ENCODE assay signal across 8 cellular contexts in genomic region chr2:174326880-174327558, GRCh38. TPM values are rescaled to one million over a fixed set of nuclear protein-coding genes. Genes with fewer than 3 reads are reported as not detected.
A peak's percentile ranks its signal among the peaks of the same experiment; 100 is the strongest.
DNase-seq lines count a peak whose midpoint lies in the region; ATAC-seq and TF ChIP-seq lines count a peak whose summit lies in the region.

No MANE protein-coding gene starts in this region.

- H3K4me1 Mint-ChIP-seq in activated naive CD8-positive, alpha-beta T cell treated with anti-CD3 and anti-CD28 coated beads, Interleukin-2, amount 50 U/mL, for 24 hours: peaks cover 25% of the 10 kb centered on the region

- H3K4me3 ChIP-seq in tibial nerve (peak overlapping the region; percentile 29 to 54 (median 38)), SJCRH30 (no peak overlapping the region)

- H3K4me1 ChIP-seq in tibial nerve (peaks cover 0 to 34% (median 15%) of the 10 kb centered on the region in 4 donors), SJCRH30 (no peaks in the 10 kb centered on the region)

- intact Hi-C loops in left colon (cut with DNase I, micrococcal nuclease): no loop called here

- WGBS in tibial nerve, 2 donors: 5 to 6% methylated on average over 32 to 37 of the region's 38 CpGs

- TF ChIP-seq EP300 in tibial nerve (IDR thresholded peaks at IDR 0.05): no peak

- no peak overlapping the region for H3K27ac Mint-ChIP-seq in activated naive CD8-positive, alpha-beta T cell treated with anti-CD3 and anti-CD28 coated beads, Interleukin-2, amount 50 U/mL, for 24 hours

- no peaks in the 10 kb centered on the region for H3K9me3 ChIP-seq in tibial nerve
- H3K9me3 ChIP-seq in SJCRH30 (replicated peaks): no peaks in the 10 kb centered on the region; the same call in 1 of the 2 replicates

- ATAC-seq in activated naive CD8-positive, alpha-beta T cell treated with anti-CD3 and anti-CD28 coated beads, Interleukin-2, amount 50 U/mL, for 24 hours: peak; percentile 16
- peak; percentile 40 for ATAC-seq in left colon
- no peak for ATAC-seq in GM21381 (IDR thresholded peaks at IDR 0.05; ENCODE audit: unreplicated experiment)

- H3K4me3 Mint-ChIP-seq in activated naive CD8-positive, alpha-beta T cell treated with anti-CD3 and anti-CD28 coated beads, Interleukin-2, amount 50 U/mL, for 24 hours: peak overlapping the region; percentile 72

- no peaks in the 10 kb centered on the region for H3K36me3 ChIP-seq in tibial nerve
- H3K36me3 ChIP-seq in SJCRH30: no peaks in the 10 kb centered on the region

- TF ChIP-seq CTCF in tibial nerve (IDR thresholded peaks at IDR 0.05): no peak

- H3K27me3 ChIP-seq in tibial nerve (peaks cover 13 to 88% of the 10 kb centered on the region in 2 donors), SJCRH30 (no peaks in the 10 kb centered on the region)

- no peaks in the 10 kb centered on the region for H3K36me3 Mint-ChIP-seq in activated naive CD8-positive, alpha-beta T cell treated with anti-CD3 and anti-CD28 coated beads, Interleukin-2, amount 50 U/mL, for 24 hours (ENCODE audit: low read depth)

- no peak for TF ChIP-seq POLR2A in tibial nerve (IDR thresholded peaks at IDR 0.05)

- peaks cover 88% of the 10 kb centered on the region for H3K27me3 Mint-ChIP-seq in activated naive CD8-positive, alpha-beta T cell treated with anti-CD3 and anti-CD28 coated beads, Interleukin-2, amount 50 U/mL, for 24 hours

- peak; percentile 70 for DNase-seq in activated effector memory CD4-positive, alpha-beta T cell treated with anti-CD3 and anti-CD28 coated beads, Interleukin-2, amount 50 U/mL, for 16 hours
- DNase-seq in activated effector memory CD4-positive, alpha-beta T cell treated with Interleukin-2 at 50 U/mL for 16 hours: no peak
- no peak for DNase-seq in activated naive CD8-positive, alpha-beta T cell treated with anti-CD3 and anti-CD28 coated beads, Interleukin-2, amount 50 U/mL, for 24 hours
- DNase-seq in left colon: no peak
- DNase-seq in tibial nerve (ENCODE audit: low spot score in 2 of 2): no peak
- no peak for DNase-seq in amygdala (lab: John Stamatoyannopoulos, UW)
- no peak for DNase-seq in SJCRH30

- H3K27ac ChIP-seq in tibial nerve (no peak overlapping the region), SJCRH30 (no peak overlapping the region)

- no peaks in the 10 kb centered on the region for H3K9me3 Mint-ChIP-seq in activated naive CD8-positive, alpha-beta T cell treated with anti-CD3 and anti-CD28 coated beads, Interleukin-2, amount 50 U/mL, for 24 hours

RNA-seq across cellular contexts. Expression of gene SP9, which starts 7.7 kb away (rescaled TPM):
- not detected for total RNA-seq in left colon
- not detected for total RNA-seq in tibial nerve
- total RNA-seq in SJCRH30 (2014; rRNA removed; shearing (Covaris generic)): 4.1 TPM in 2 replicates
